8 cellular contexts compared by ENCODE assay signal in the genomic region with DNA sequence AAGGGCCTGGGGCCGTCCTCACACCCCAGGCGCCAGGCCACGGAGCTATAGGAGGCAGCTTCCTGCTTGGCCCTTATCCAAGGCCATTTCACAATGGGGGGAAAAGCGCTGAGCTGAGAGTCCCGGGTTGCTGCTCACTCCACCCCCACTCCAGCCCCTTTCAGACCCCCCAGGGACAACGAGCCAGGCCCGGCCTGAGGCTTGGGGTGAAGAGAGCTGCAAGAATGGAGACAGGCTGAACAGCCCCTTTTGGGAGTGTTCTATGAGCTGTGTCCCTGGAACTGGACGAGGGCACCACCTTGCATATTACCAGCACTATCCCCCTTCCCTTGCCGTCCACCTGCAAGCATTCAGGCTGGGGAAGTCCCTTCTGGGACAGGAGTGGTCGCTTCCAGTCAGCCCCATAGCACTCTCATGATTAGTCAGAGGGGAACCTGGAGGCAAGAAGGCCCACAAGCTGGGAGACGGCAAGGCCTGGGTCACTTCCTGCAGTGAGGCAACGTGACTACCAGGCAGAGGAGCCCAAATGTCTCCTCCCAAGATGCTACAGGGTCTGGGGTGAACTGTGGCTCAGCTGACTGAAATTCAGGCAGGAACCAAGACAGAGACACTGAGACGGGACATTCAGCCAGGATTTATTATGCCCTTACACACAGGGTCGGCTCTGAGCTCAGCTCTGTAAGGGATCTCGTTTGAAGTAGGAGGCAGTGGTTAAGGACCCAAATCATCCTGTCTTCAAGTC. TPM values are rescaled to one million over a fixed set of nuclear protein-coding genes. Genes with fewer than 3 reads are reported as not detected.
DNase-seq lines count a peak whose midpoint lies in the region; ATAC-seq and TF ChIP-seq lines count a peak whose summit lies in the region.

No MANE protein-coding gene starts in this region.

- TF ChIP-seq CTCF in Panc1 (IDR thresholded peaks at IDR 0.05), result no peak

- H3K36me3 Mint-ChIP-seq in activated naive CD8-positive, alpha-beta T cell treated with anti-CD3 and anti-CD28 coated beads, Interleukin-2, amount 50 U/mL, for 24 hours (ENCODE audit: low read depth), result peaks cover 6% of the 10 kb centered on the region

- H3K27me3 ChIP-seq in Panc1 (ENCODE audit: control insufficient read depth, insufficient read depth, low read length), result no peaks in the 10 kb centered on the region

- no peak overlapping the region for H3K4me3 ChIP-seq in Panc1 (ENCODE audit: low read depth in 2 of 2, low read length in 2 of 2)

- no peaks in the 10 kb centered on the region for H3K36me3 ChIP-seq in Panc1 (ENCODE audit: control insufficient read depth, insufficient read depth, low read length)

- no peaks in the 10 kb centered on the region for H3K9me3 Mint-ChIP-seq in activated naive CD8-positive, alpha-beta T cell treated with anti-CD3 and anti-CD28 coated beads, Interleukin-2, amount 50 U/mL, for 24 hours

- ATAC-seq in Right ventricle myocardium inferior (peak; percentile 25), HG03103 (IDR thresholded peaks at IDR 0.05; ENCODE audit: low read depth, unreplicated experiment) (peak; percentile 46), Panc1 (no peak)
- peak; percentile 76 for ATAC-seq in activated naive CD8-positive, alpha-beta T cell treated with anti-CD3 and anti-CD28 coated beads, Interleukin-2, amount 50 U/mL, for 24 hours

- no peaks in the 10 kb centered on the region for H3K27me3 Mint-ChIP-seq in activated naive CD8-positive, alpha-beta T cell treated with anti-CD3 and anti-CD28 coated beads, Interleukin-2, amount 50 U/mL, for 24 hours

- peaks cover 80% of the 10 kb centered on the region for H3K4me1 Mint-ChIP-seq in activated naive CD8-positive, alpha-beta T cell treated with anti-CD3 and anti-CD28 coated beads, Interleukin-2, amount 50 U/mL, for 24 hours

- no peak for DNase-seq in Right ventricle myocardium inferior (ENCODE audit: missing footprints)
- DNase-seq in cardiac septum (ENCODE audit: low spot score), result no peak
- DNase-seq in Panc1 (ENCODE audit: low read depth, low spot score), result no peak
- peak; percentile 75 for DNase-seq in activated naive CD8-positive, alpha-beta T cell treated with anti-CD3 and anti-CD28 coated beads, Interleukin-2, amount 50 U/mL, for 24 hours
- DNase-seq in kidney glomerular epithelial cell (lab: John Stamatoyannopoulos, UW), result peak; percentile 79
- peak; percentile 53 to 62 for DNase-seq in stimulated activated CD4-positive, alpha-beta T cell treated with anti-CD3 and anti-CD28 coated beads, Interleukin-4, amount 100 ng/mL, for 48 hours (ENCODE audit: low read depth in 2 of 2)
- DNase-seq in epidermal melanocyte (ENCODE audit: insufficient read length, low spot score), result no peak

- H3K4me3 Mint-ChIP-seq in activated naive CD8-positive, alpha-beta T cell treated with anti-CD3 and anti-CD28 coated beads, Interleukin-2, amount 50 U/mL, for 24 hours, result peak overlapping the region; percentile 66

- intact Hi-C loops in Right ventricle myocardium inferior (cut with DNase I), result loop anchor here (5.0 kb wide), 1 partner anchor 115 kb away; the partner anchor contains the start of gene BUB1B
- intact Hi-C loops in cardiac septum (cut with DNase I), result loop anchor here (2.0 to 5.0 kb wide), 2 partner anchors 115 to 169 kb away; partner anchors contain the start of gene BUB1B
- intact Hi-C loops in Panc1 (cut with micrococcal nuclease; ENCODE audit: unreplicated experiment), result loop anchor here (5.0 to 10.0 kb wide), 2 partner anchors 115 to 227 kb away; partner anchors contain the start of gene BUB1B

- CTCF ChIA-PET in Panc1 (lab: Charles Lee), result interaction anchor here (1.0 to 1.4 kb wide), 2 partner anchors 60 to 232 kb away, joined by 3 to 4 read pairs; no protein-coding TSS in a partner anchor

- no peaks in the 10 kb centered on the region for H3K9me3 ChIP-seq in Panc1 (ENCODE audit: control insufficient read depth, insufficient read depth, low read depth, low read length)

- peak overlapping the region; percentile 97 for H3K27ac Mint-ChIP-seq in activated naive CD8-positive, alpha-beta T cell treated with anti-CD3 and anti-CD28 coated beads, Interleukin-2, amount 50 U/mL, for 24 hours

- POLR2A ChIA-PET in Panc1 (lab: Charles Lee), result interaction anchor here (1.0 kb wide), 1 partner anchor 51 kb away, joined by 3 read pairs; no protein-coding TSS in a partner anchor

- in situ Hi-C loops in Panc1 (cut with HindIII; ENCODE audit: low pct_unique_long_range_greater_than_20kb, low sequenced_read_pairs), result no loop called here

- H3K27ac ChIP-seq in Panc1 (ENCODE audit: low read length), result peak overlapping the region; percentile 26; the same call in 1 of the 2 replicates

- no TSS peak for BruUV-seq in Panc1 (replicated peaks; lab: Mats Ljungman, UMichigan)

- peaks cover 32% of the 10 kb centered on the region for H3K4me1 ChIP-seq in Panc1 (ENCODE audit: control insufficient read depth, insufficient read depth, low read length)

RNA-seq across cellular contexts. Expression of gene SRP14, which starts 8.6 kb away (rescaled TPM):
- 232 TPM for total RNA-seq in Right ventricle myocardium inferior
- total RNA-seq in cardiac septum, result 168 TPM
- 166 TPM for total RNA-seq in Panc1 (2021; ENCODE audit: unreplicated experiment)
- 372 TPM for polyA plus RNA-seq in Panc1 (2012; ENCODE audit: insufficient read length)

Comparison
In these comparisons a context has a peak if more than half of its experiments do, and no peak if none do; other contexts are left out.
1. DNase-seq: peak in activated naive CD8-positive, alpha-beta T cell treated with anti-CD3 and anti-CD28 coated beads, Interleukin-2, amount 50 U/mL, for 24 hours (single experiment), kidney glomerular epithelial cell (single experiment) and stimulated activated CD4-positive, alpha-beta T cell treated with anti-CD3 and anti-CD28 coated beads, Interleukin-4, amount 100 ng/mL, for 48 hours (2 of 2); none in Right ventricle myocardium inferior (single experiment), cardiac septum (single experiment), Panc1 (single experiment) and epidermal melanocyte (single experiment).